In genomic region chr16:75000481-75001081, GRCh38 we compare ENCODE assay signal across 8 cellular contexts. TPM values are rescaled to one million over a fixed set of nuclear protein-coding genes. Genes with fewer than 3 reads are reported as not detected.
DNase-seq lines count a peak whose midpoint lies in the region; ATAC-seq and TF ChIP-seq lines count a peak whose summit lies in the region.

No MANE protein-coding gene starts in this region.

- H4K8ac ChIP-seq in mesendoderm (ENCODE audit: low read depth, low read length), result no peak overlapping the region

- H3K56ac ChIP-seq in mesendoderm (ENCODE audit: low read length), result peak overlapping the region; percentile 84

- no TSS peak for BruUV-seq in Calu3 (replicated peaks; lab: Mats Ljungman, UMichigan)

- intact Hi-C loops in Calu3 (cut with micrococcal nuclease; ENCODE audit: unreplicated experiment), result loop anchor here (2.0 kb wide), 1 partner anchor 64 kb away; no protein-coding TSS in a partner anchor
- intact Hi-C loops in uterus (cut with DNase I; ENCODE audit: low total_unique reads), result no loop called here

- peak overlapping the region; percentile 44 for H3K4me2 ChIP-seq in mesendoderm (ENCODE audit: low read length)

- H3K4me3 Mint-ChIP-seq in Calu3 (ENCODE audit: low read depth, unreplicated experiment), result peak overlapping the region; percentile 72

- H3K27me3 ChIP-seq in mesendoderm (ENCODE audit: insufficient read depth, low read length, poor library complexity) (no peaks in the 10 kb centered on the region), uterus (no peaks in the 10 kb centered on the region)

- peaks cover 19% of the 10 kb centered on the region for H3K79me1 ChIP-seq in mesendoderm (ENCODE audit: low read length)

- H2BK120ac ChIP-seq in mesendoderm (ENCODE audit: low read depth, low read length), result no peak overlapping the region

- H3K4me3 ChIP-seq in NB4 (ENCODE audit: low read depth, low read length) (peak overlapping the region; percentile 95), coronary artery (peak overlapping the region; percentile 96), mesendoderm (ENCODE audit: low read length) (peak overlapping the region; percentile 27), uterus (peak overlapping the region; percentile 73 to 98)

- H3K27me3 Mint-ChIP-seq in Calu3 (ENCODE audit: unreplicated experiment), result no peaks in the 10 kb centered on the region

- no peak overlapping the region for H3K23ac ChIP-seq in mesendoderm (ENCODE audit: low read length)

- H3K9me3 ChIP-seq in uterus, result no peaks in the 10 kb centered on the region

- no peak for TF ChIP-seq POLR2A in NB4 (IDR thresholded peaks at IDR 0.05; ENCODE audit: extremely low read depth, insufficient read length)
- no peak for TF ChIP-seq POLR2A in uterus (IDR thresholded peaks at IDR 0.05)

- no peak overlapping the region for H3K4ac ChIP-seq in mesendoderm (ENCODE audit: low read depth, low read length)

- no peak overlapping the region for H2BK5ac ChIP-seq in mesendoderm (ENCODE audit: low read length)

- peaks cover 50% of the 10 kb centered on the region for H3K4me1 Mint-ChIP-seq in Calu3 (ENCODE audit: low read depth, unreplicated experiment)

- no peak overlapping the region for H3K27ac Mint-ChIP-seq in Calu3 (ENCODE audit: unreplicated experiment)

- H3K27ac ChIP-seq in coronary artery (peak overlapping the region in 1 of 2 donors; percentile 92), mesendoderm (ENCODE audit: low read depth, low read length) (no peak overlapping the region), uterus (peak overlapping the region; percentile 74 to 89)

- H4K5ac ChIP-seq in mesendoderm (ENCODE audit: low read length), result no peak overlapping the region

- H3K36me3 Mint-ChIP-seq in Calu3 (ENCODE audit: insufficient read depth, unreplicated experiment), result peaks cover 28% of the 10 kb centered on the region

- H3K79me2 ChIP-seq in mesendoderm (ENCODE audit: control insufficient read depth, insufficient read depth, low read length), result peaks cover 52% of the 10 kb centered on the region

- no peaks in the 10 kb centered on the region for H3K9me3 Mint-ChIP-seq in Calu3 (ENCODE audit: low read depth, unreplicated experiment)

- peaks cover 8% of the 10 kb centered on the region for H3K4me1 ChIP-seq in mesendoderm (ENCODE audit: control insufficient read depth, low read depth, low read length)
- H3K4me1 ChIP-seq in uterus, result no peaks in the 10 kb centered on the region

- no peak overlapping the region for H2AK5ac ChIP-seq in mesendoderm (ENCODE audit: low read length)

- H3K9ac ChIP-seq in mesendoderm (ENCODE audit: low read length), result peak overlapping the region; percentile 80

- DNase-seq in Calu3, result peak; percentile 28
- DNase-seq in NB4 (ENCODE audit: low read depth), result peak; percentile 59
- no peak for DNase-seq in coronary artery (ENCODE audit: low spot score)
- no peak for DNase-seq in mesendoderm
- DNase-seq in uterus, result no peak
- DNase-seq in GDM1 (lab: John Stamatoyannopoulos, UW), result no peak
- DNase-seq in NCI-H2196 treated with DMSO at 0.1 percent for 48 hours (lab: John Stamatoyannopoulos, UW; ENCODE audit: unreplicated experiment), result no peak

- no peak overlapping the region for H2BK15ac ChIP-seq in mesendoderm (replicated peaks; ENCODE audit: low read depth)

- CTCF ChIA-PET in Calu3 (lab: Charles Lee), result interaction anchor here (0.6 to 1.1 kb wide), 2 partner anchors 111 to 124 kb away, joined by 4 to 6 read pairs; no protein-coding TSS in a partner anchor

- TF ChIP-seq CTCF in Calu3 (IDR thresholded peaks at IDR 0.05; ENCODE audit: unreplicated experiment) (no peak), NB4 (IDR thresholded peaks at IDR 0.05; ENCODE audit: low read depth, low read length) (no peak), coronary artery (IDR thresholded peaks at IDR 0.05) (no peak), uterus (IDR thresholded peaks at IDR 0.05) (no peak)

- no peak overlapping the region for H3K18ac ChIP-seq in mesendoderm (ENCODE audit: low read length)

- no peaks in the 10 kb centered on the region for H3K36me3 ChIP-seq in mesendoderm (ENCODE audit: control insufficient read depth, insufficient read depth, low read length)
- H3K36me3 ChIP-seq in uterus, result no peaks in the 10 kb centered on the region

- no peak for ATAC-seq in GM19467 (IDR thresholded peaks at IDR 0.05; ENCODE audit: unreplicated experiment)

- WGBS in mesendoderm (ENCODE audit: extremely low coverage, insufficient coverage, low lambda C conversion rate), result no CpG with 5 or more reads among the region's 15 CpGs

RNA-seq across cellular contexts. Expression of gene ZNRF1, which starts 1.8 kb away (rescaled TPM):
- total RNA-seq in Calu3 (2022) (27.1 and 27.5 TPM in 2 replicates), uterus (10 to 100 TPM; 14.1 to 37.4 (median 19.4) TPM)
- 51.7 TPM for polyA plus RNA-seq in mesendoderm (2013, experiment 1 of 2)
- 50.6 TPM for polyA plus RNA-seq in mesendoderm (2013, experiment 2 of 2)

RNA-seq across cellular contexts. Expression of gene WDR59, which starts 15.7 kb away (rescaled TPM):
- total RNA-seq in Calu3 (2022), result 95.4 and 97.3 TPM in 2 replicates
- 31.4 TPM for polyA plus RNA-seq in mesendoderm (2013, experiment 1 of 2)
- 32.9 TPM for polyA plus RNA-seq in mesendoderm (2013, experiment 2 of 2)
- 100 to 1,000 TPM in 1 of 4 donors, 10 to 100 TPM in 3; 37.1 to 103 (median 65.0) TPM for total RNA-seq in uterus

Comparison
In these comparisons a context has a peak if more than half of its experiments do, and no peak if none do; other contexts are left out.
1. DNase-seq: peak in Calu3 (single experiment) and NB4 (single experiment); none in coronary artery (single experiment), mesendoderm (single experiment), uterus (0 of 2), GDM1 (single experiment) and NCI-H2196 treated with DMSO at 0.1 percent for 48 hours (single experiment).
2. H3K4me3 ChIP-seq: peak in every context shown above with its lines; median percentile 96 in coronary artery; 95 in NB4; 86 in uterus; 27 in mesendoderm.